In genomic region chr7:101546308-101546936, GRCh38 we compare ENCODE assay signal across 21 cellular contexts.
"Had no signal": no experiment of that assay in that cellular context is flagged by ENCODE, and none has a peak within 500 bp of the region (broad histone marks: within the 10 kb centered on the region; RNA-seq: fewer than 3 reads in every experiment).

No MANE protein-coding gene starts in this region.

- H3K27ac ChIP-seq: prostate gland, right atrium auricular region, SK-N-MC, skin epidermis, suprapubic skin, upper lobe of left lung had no signal

- DNase-seq: activated CD4-positive, alpha-beta T cell treated with anti-CD3 and anti-CD28 coated beads for 48 hours; activated CD4-positive, CD25-positive, alpha-beta regulatory T cell; activated CD8-positive, alpha-beta T cell treated with anti-CD3 and anti-CD28 coated beads for 36 hours; activated gamma-delta T cell; activated naive CD8-positive, alpha-beta T cell treated with anti-CD3 and anti-CD28 coated beads for 36 hours; activated T-cell treated with anti-CD3 and anti-CD28 coated beads, Interleukin-2, amount 50 U/mL, for 4 hours; central memory CD4-positive, alpha-beta T cell; foreskin melanocyte; hippocampal formation; stimulated activated CD4-positive, alpha-beta T cell treated with anti-CD3 and anti-CD28 coated beads, Interleukin-15, amount 100 ng/mL, for 24 hours; stimulated activated CD4-positive, alpha-beta T cell treated with anti-CD3 and anti-CD28 coated beads, Interleukin-2, amount 100 ng/mL, for 48 hours had no signal

- H3K4me3 ChIP-seq: prostate gland, right atrium auricular region, SK-N-MC, skin epidermis, suprapubic skin, upper lobe of left lung had no signal

- H3K4me3 Mint-ChIP-seq: activated CD8-positive, alpha-beta T cell treated with anti-CD3 and anti-CD28 coated beads for 36 hours; activated naive CD8-positive, alpha-beta T cell treated with anti-CD3 and anti-CD28 coated beads for 36 hours; activated T-cell treated with anti-CD3 and anti-CD28 coated beads, Interleukin-2, amount 50 U/mL, for 4 hours; brain; stimulated activated naive CD8-positive, alpha-beta T cell treated with anti-CD3 and anti-CD28 coated beads, Interleukin-15, Interleukin-2, amounts not matched to agents 100 ng/mL and 50 ng/mL, for 24 hours; T-cell had no signal

- H3K27me3 ChIP-seq: right atrium auricular region, upper lobe of left lung had no signal

- H3K4me1 Mint-ChIP-seq: brain had no signal

- H3K36me3 Mint-ChIP-seq: activated naive CD8-positive, alpha-beta T cell treated with anti-CD3 and anti-CD28 coated beads for 36 hours; T-cell had no signal

- ATAC-seq: activated CD8-positive, alpha-beta T cell treated with anti-CD3 and anti-CD28 coated beads for 36 hours; activated T-cell treated with anti-CD3 and anti-CD28 coated beads, Interleukin-2, amount 50 U/mL, for 4 hours; left lobe of liver; T-cell had no signal

- H3K27me3 Mint-ChIP-seq: stimulated activated naive CD8-positive, alpha-beta T cell treated with anti-CD3 and anti-CD28 coated beads, Interleukin-15, Interleukin-2, amounts not matched to agents 100 ng/mL and 50 ng/mL, for 24 hours had no signal

- H3K36me3 ChIP-seq: prostate gland, right atrium auricular region, suprapubic skin, upper lobe of left lung had no signal

- H3K27ac Mint-ChIP-seq: activated CD8-positive, alpha-beta T cell treated with anti-CD3 and anti-CD28 coated beads for 36 hours; activated naive CD8-positive, alpha-beta T cell treated with anti-CD3 and anti-CD28 coated beads for 36 hours; brain; stimulated activated naive CD8-positive, alpha-beta T cell treated with anti-CD3 and anti-CD28 coated beads, Interleukin-15, Interleukin-2, amounts not matched to agents 100 ng/mL and 50 ng/mL, for 24 hours; T-cell had no signal

- H3K9me3 Mint-ChIP-seq: activated CD8-positive, alpha-beta T cell treated with anti-CD3 and anti-CD28 coated beads for 36 hours; activated naive CD8-positive, alpha-beta T cell treated with anti-CD3 and anti-CD28 coated beads for 36 hours; activated T-cell treated with anti-CD3 and anti-CD28 coated beads, Interleukin-2, amount 50 U/mL, for 4 hours; brain; stimulated activated naive CD8-positive, alpha-beta T cell treated with anti-CD3 and anti-CD28 coated beads, Interleukin-15, Interleukin-2, amounts not matched to agents 100 ng/mL and 50 ng/mL, for 24 hours; T-cell had no signal

- H3K4me1 ChIP-seq: prostate gland, right atrium auricular region, suprapubic skin, upper lobe of left lung had no signal

- H3K9me3 ChIP-seq: prostate gland, right atrium auricular region, suprapubic skin, upper lobe of left lung had no signal
